ENCODE assay signal across 17 cellular contexts in the genomic region with DNA sequence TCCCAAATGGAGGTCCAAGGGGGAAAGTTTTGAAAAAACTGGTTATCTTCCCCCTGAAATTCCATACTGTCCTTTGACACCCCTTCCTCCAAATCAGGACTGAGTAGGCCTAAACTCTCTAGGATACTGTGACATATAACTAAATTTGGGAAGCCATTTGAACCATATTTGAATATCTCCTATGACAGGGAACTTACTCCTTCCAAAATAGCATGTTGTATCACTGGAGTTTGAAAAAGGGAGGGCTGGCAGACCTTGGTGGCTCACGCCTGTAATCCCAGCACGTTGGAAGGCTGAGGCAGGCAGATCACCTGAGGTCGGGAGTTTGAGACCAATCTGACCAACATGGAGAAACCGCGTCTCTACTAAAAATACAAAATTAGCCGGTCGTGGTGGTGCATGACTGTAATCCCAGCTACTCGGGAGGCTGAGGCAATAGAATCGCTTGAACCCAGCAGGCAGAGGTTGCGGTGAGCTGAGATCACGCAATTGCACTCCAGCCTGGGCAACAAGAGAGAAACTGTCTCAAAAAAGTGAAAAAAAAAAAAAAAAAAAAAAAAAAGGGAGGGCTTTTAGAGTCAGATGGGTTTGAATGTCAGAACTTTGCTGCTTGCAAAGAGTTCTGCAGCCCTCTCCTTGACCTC. TPM values are rescaled to one million over a fixed set of nuclear protein-coding genes. Genes with fewer than 3 reads are reported as not detected.
A peak's percentile ranks its signal among the peaks of the same experiment; 100 is the strongest.
DNase-seq lines count a peak whose midpoint lies in the region; ATAC-seq, FAIRE-seq and TF ChIP-seq lines count a peak whose summit lies in the region.
"Had no signal": no experiment of that assay in that cellular context is flagged by ENCODE, and none has a peak within 500 bp of the region (broad histone marks: within the 10 kb centered on the region; RNA-seq: fewer than 3 reads in every experiment).

No MANE protein-coding gene starts in this region.

- DNase-seq in A549 (ENCODE audit: low read depth in 1 of 2, low spot score in 1 of 2) = no peak
- peak in 1 of 2 experiments; percentile 85 for DNase-seq in HL-60 (ENCODE audit: low read depth in 1 of 2, low spot score in 1 of 2)
- no peak for DNase-seq in adipocyte (ENCODE audit: low read depth)
- DNase-seq in memory B cell (ENCODE audit: low spot score in 2 of 2) = no peak
- no peak for DNase-seq in T-helper 1 cell
- no peak for DNase-seq in NCI-H226
- no peak for DNase-seq in DMS114 treated with DMSO at 0.1 percent for 48 hours (lab: John Stamatoyannopoulos, UW; ENCODE audit: unreplicated experiment)
- no peak for DNase-seq in stimulated activated CD8-positive, alpha-beta memory T cell treated with anti-CD3 and anti-CD28 coated beads, Interleukin-4, amount 100 ng/mL, for 48 hours
- DNase-seq: activated CD8-positive, alpha-beta memory T cell treated with anti-CD3 and anti-CD28 coated beads, Interleukin-2, amount 50 U/mL, for 4 hours; colonic mucosa; glutamatergic neuron; NCI-H187 treated with DMSO at 0.1 percent for 48 hours; NCI-H510A; stimulated activated CD4-positive, alpha-beta T cell treated with anti-CD3 and anti-CD28 coated beads, Interleukin-2, amount 100 ng/mL, for 48 hours; T1000 had no signal

- FAIRE-seq in A549 (lab: Jason Lieb, UNC) = no peak

- TF ChIP-seq RAD21 in A549 (conservative IDR thresholded peaks at IDR 0.05 in 1 of 2, IDR thresholded peaks at IDR 0.05 in 1 of 2) = no peak

- no peak for TF ChIP-seq POLR2A in A549 (IDR thresholded peaks at IDR 0.05; ENCODE audit: low read length)

- ATAC-seq in A549 = no peak
- ATAC-seq in memory B cell (ENCODE audit: low read depth) = no peak

- TF ChIP-seq CTCF in A549 (IDR thresholded peaks at IDR 0.05) (no peak), HL-60 (IDR thresholded peaks at IDR 0.05; ENCODE audit: insufficient read depth, low read length) (no peak)

- peaks cover 31% of the 10 kb centered on the region for H3K4me1 Mint-ChIP-seq in memory B cell

- H3K4me3 ChIP-seq in A549 (no peak overlapping the region; the same call in 2 of the 3 replicates), HL-60 (replicated peaks; ENCODE audit: insufficient read depth, low read length) (peak overlapping the region; percentile 18), adipocyte (ENCODE audit: low read length) (peak overlapping the region; percentile 14)
- H3K4me3 ChIP-seq: colonic mucosa, SK-N-MC had no signal

- H3K4me1 ChIP-seq in A549 (peaks cover 21% of the 10 kb centered on the region), adipocyte (ENCODE audit: control insufficient read depth, insufficient read depth, low read length) (peaks cover 29% of the 10 kb centered on the region)

- WGBS in A549 (ENCODE audit: missing lambda C conversion rate) = 76% methylated on average over 11 of the region's 11 CpGs

- peaks cover 10% of the 10 kb centered on the region for H3K36me3 Mint-ChIP-seq in memory B cell

- no peak overlapping the region for H3K27ac ChIP-seq in A549
- peak overlapping the region; percentile 73 for H3K27ac ChIP-seq in HL-60 (replicated peaks)
- H3K27ac ChIP-seq: colonic mucosa, SK-N-MC had no signal

- H3K27me3 Mint-ChIP-seq in memory B cell = no peaks in the 10 kb centered on the region

- H3K4me3 Mint-ChIP-seq in memory B cell = no peak overlapping the region
- H3K4me3 Mint-ChIP-seq: mesothelial cell of epicardium had no signal

- H3K9me3 ChIP-seq in A549 (no peaks in the 10 kb centered on the region), adipocyte (ENCODE audit: control insufficient read depth, low read length) (no peaks in the 10 kb centered on the region)
- H3K9me3 ChIP-seq: colonic mucosa had no signal

- no peak overlapping the region for H3K9ac ChIP-seq in adipocyte (ENCODE audit: low read length)

- peak overlapping the region; percentile 49 for H3K4me2 ChIP-seq in A549

- H3K27me3 ChIP-seq in HL-60 (ENCODE audit: insufficient read depth, poor library complexity, severe bottlenecking) (no peaks in the 10 kb centered on the region), adipocyte (replicated peaks; ENCODE audit: control insufficient read depth, insufficient read depth, low read length) (no peaks in the 10 kb centered on the region)
- H3K27me3 ChIP-seq: colonic mucosa had no signal

- POLR2A ChIA-PET in A549 (lab: Yijun Ruan, JAX) = no interaction called here

- CTCF ChIA-PET in A549 (lab: Yijun Ruan, JAX) = no interaction called here

- H3K27ac Mint-ChIP-seq in memory B cell = peak overlapping the region; percentile 48
- H3K27ac Mint-ChIP-seq: mesothelial cell of epicardium had no signal

- peaks cover 41% of the 10 kb centered on the region for H3K36me3 ChIP-seq in adipocyte (ENCODE audit: control insufficient read depth, insufficient read depth, low read length, severe bottlenecking)
- H3K36me3 ChIP-seq: colonic mucosa had no signal

- no peaks in the 10 kb centered on the region for H3K9me3 Mint-ChIP-seq in memory B cell
- H3K9me3 Mint-ChIP-seq: mesothelial cell of epicardium had no signal

- TF ChIP-seq EP300 in A549 (IDR thresholded peaks at IDR 0.05) = no peak

TF ChIP-seq in A549, 52 proteins besides CTCF, POLR2A, EP300 and RAD21:
- no peak for TF ChIP-seq JUN (IDR thresholded peaks at IDR 0.05)
- TF ChIP-seq, protein P1, sequence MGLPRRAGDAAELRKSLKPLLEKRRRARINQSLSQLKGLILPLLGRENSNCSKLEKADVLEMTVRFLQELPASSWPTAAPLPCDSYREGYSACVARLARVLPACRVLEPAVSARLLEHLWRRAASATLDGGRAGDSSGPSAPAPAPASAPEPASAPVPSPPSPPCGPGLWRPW (IDR thresholded peaks at IDR 0.05) = no peak

RNA-seq across cellular contexts. Expression of gene PIK3C2A, which starts 42.4 kb away (rescaled TPM):
- polyA plus RNA-seq in A549 (2011; rRNA removed) = 35.9 and 51.0 TPM in 2 replicates
- 5.8 and 6.0 TPM in 2 replicates for polyA plus RNA-seq in A549 (2012; cell fraction: cytosol; rRNA removed)
- 3.6 and 6.0 TPM in 2 replicates for polyA plus RNA-seq in A549 (2012; cell fraction: nucleus; rRNA removed)
- polyA plus RNA-seq in A549 (2017; fragmentation: RNase III; extraction: RNeasy Plus Mini Kit Qiagen cat#74134 plus additional on column Dnase treatment) = 28.3 to 31.7 TPM (median 30.7 TPM) in 3 replicates
- 17.4 and 20.0 TPM in 2 replicates for polyA minus RNA-seq in A549 (2011; rRNA and poly(A)+ RNA removed)
